Comparison of ENCODE assay signal across 8 cellular contexts in genomic region chr9:81308404-81308803, GRCh38.
"Had no signal": no experiment of that assay in that cellular context is flagged by ENCODE, and none has a peak within 500 bp of the region (broad histone marks: within the 10 kb centered on the region; RNA-seq: fewer than 3 reads in every experiment).

No MANE protein-coding gene starts in this region.

- H3K4me1 ChIP-seq: HAP-1 had no signal

- DNase-seq: GM23248, GOT3, H7, IMR-90, KG1 had no signal

- H3K36me3 ChIP-seq: HAP-1 had no signal

- ATAC-seq: HCT116, K562 had no signal

- H3K9me3 ChIP-seq: HAP-1 had no signal

- H3K4me3 ChIP-seq: GM23248, HAP-1, K562 had no signal

- H3K27ac ChIP-seq: GM23248 had no signal
